Comparison of ENCODE assay signal across 23 cellular contexts in the genomic region with DNA sequence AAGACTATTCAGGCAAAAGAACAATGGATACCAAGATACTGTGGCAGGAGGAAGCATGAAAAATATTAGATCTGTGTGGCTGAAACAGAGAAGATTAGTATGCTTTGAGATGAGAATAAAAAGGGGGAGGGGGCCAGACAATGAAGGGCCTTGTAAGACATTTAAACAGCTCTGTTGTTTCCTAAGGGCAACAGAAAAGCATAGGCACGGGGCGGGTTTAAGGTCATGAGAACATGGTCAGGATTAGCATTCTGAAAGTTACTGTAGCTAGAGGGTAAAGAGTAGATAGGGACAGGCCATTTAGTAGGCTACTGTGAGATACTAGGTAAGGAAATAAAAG. TPM values are rescaled to one million over a fixed set of nuclear protein-coding genes. Genes with fewer than 3 reads are reported as not detected.
DNase-seq lines count a peak whose midpoint lies in the region; ATAC-seq and TF ChIP-seq lines count a peak whose summit lies in the region.
"Had no signal": no experiment of that assay in that cellular context is flagged by ENCODE, and none has a peak within 500 bp of the region (broad histone marks: within the 10 kb centered on the region; RNA-seq: fewer than 3 reads in every experiment).

No MANE protein-coding gene starts in this region.

- H3K27me3 Mint-ChIP-seq in activated T-helper 1 cell treated with anti-CD3 and anti-CD28 coated beads, Interleukin-12 subunit alpha, Interleukin-12 subunit beta, Interleukin-2, Interleukin-4 antibody, amounts not matched to agents 30 ng/mL and 10 ng/mL and 1 ng/mL, durations not matched to agents 14 hours and 24 hours and 36 hours (ENCODE audit: insufficient read depth) = no peaks in the 10 kb centered on the region
- H3K27me3 Mint-ChIP-seq: stimulated activated naive B cell treated with anti-CD40 and anti-IgM and Interleukin-4, amounts not matched to agents 10 μg/mL and 1 μg/mL and 100 μg/mL, for 72 hours had no signal

- H3K4me1 Mint-ChIP-seq in activated T-helper 1 cell treated with anti-CD3 and anti-CD28 coated beads, Interleukin-12 subunit alpha, Interleukin-12 subunit beta, Interleukin-2, Interleukin-4 antibody, amounts not matched to agents 30 ng/mL and 10 ng/mL and 1 ng/mL, durations not matched to agents 14 hours and 24 hours and 36 hours (ENCODE audit: low read depth) = peaks cover 6% of the 10 kb centered on the region
- H3K4me1 Mint-ChIP-seq: stimulated activated naive B cell treated with anti-CD40 and anti-IgM and Interleukin-4, amounts not matched to agents 10 μg/mL and 1 μg/mL and 100 μg/mL, for 72 hours had no signal

- H3K27ac Mint-ChIP-seq in activated T-helper 1 cell treated with anti-CD3 and anti-CD28 coated beads, Interleukin-12 subunit alpha, Interleukin-12 subunit beta, Interleukin-2, Interleukin-4 antibody, amounts not matched to agents 30 ng/mL and 10 ng/mL and 1 ng/mL, durations not matched to agents 14 hours and 24 hours and 36 hours = no peak overlapping the region
- H3K27ac Mint-ChIP-seq: stimulated activated naive B cell treated with anti-CD40 and anti-IgM and Interleukin-4, amounts not matched to agents 10 μg/mL and 1 μg/mL and 100 μg/mL, for 72 hours; T-helper 1 cell treated with Interleukin-12 subunit alpha and Interleukin-12 subunit beta and Interleukin-4 antibody, amounts not matched to agents 30 μg/mL and 1 μg/mL, for 36 hours had no signal

- ATAC-seq in SK-N-SH treated with all-trans-retinoic acid at 6 μM for 48 hours (peak; percentile 28; the same call in 2 of the 3 replicates), GM21717 (IDR thresholded peaks at IDR 0.05; ENCODE audit: unreplicated experiment) (no peak)
- ATAC-seq: left ventricle myocardium superior; stimulated activated naive B cell treated with anti-CD40 and anti-IgM and Interleukin-4, amounts not matched to agents 10 μg/mL and 1 μg/mL and 100 μg/mL, for 72 hours had no signal

- H3K9me2 ChIP-seq in SK-N-SH = no peaks in the 10 kb centered on the region

- H3K27ac ChIP-seq in SK-N-SH (ENCODE audit: low read depth in 2 of 2, low read length in 1 of 2) (no peak overlapping the region), cingulate gyrus (ENCODE audit: low read depth, low read length) (peak overlapping the region; percentile 60)
- H3K27ac ChIP-seq: 22Rv1, cardiac muscle cell, tibial artery had no signal

- H3K36me3 Mint-ChIP-seq in activated T-helper 1 cell treated with anti-CD3 and anti-CD28 coated beads, Interleukin-12 subunit alpha, Interleukin-12 subunit beta, Interleukin-2, Interleukin-4 antibody, amounts not matched to agents 30 ng/mL and 10 ng/mL and 1 ng/mL, durations not matched to agents 14 hours and 24 hours and 36 hours (ENCODE audit: low read depth) = peaks cover 37% of the 10 kb centered on the region

- 88% methylated on average over 2 of the region's 2 CpGs for WGBS in SK-N-SH (ENCODE audit: low lambda C conversion rate)

- POLR2A ChIA-PET in SK-N-SH (lab: Yijun Ruan, JAX) = no interaction called here

- no peak overlapping the region for H3K9ac ChIP-seq in SK-N-SH

- no peaks in the 10 kb centered on the region for H4K20me1 ChIP-seq in SK-N-SH (ENCODE audit: insufficient read depth)

- H3K79me2 ChIP-seq in SK-N-SH (ENCODE audit: insufficient read depth) = no peaks in the 10 kb centered on the region

- no peaks in the 10 kb centered on the region for H3K9me3 ChIP-seq in SK-N-SH
- H3K9me3 ChIP-seq: tibial artery had no signal

- H3K27me3 ChIP-seq in SK-N-SH (ENCODE audit: insufficient read depth) = no peaks in the 10 kb centered on the region
- H3K27me3 ChIP-seq: cardiac muscle cell, tibial artery had no signal

- no peak overlapping the region for H3K4me2 ChIP-seq in SK-N-SH

- no peaks in the 10 kb centered on the region; a peak in 1 of 4 replicates for H3K4me1 ChIP-seq in SK-N-SH (ENCODE audit: control insufficient read depth in 1 of 2, insufficient read depth in 2 of 2, low read depth in 1 of 2, low read length in 1 of 2)
- H3K4me1 ChIP-seq: tibial artery had no signal

- no peak for TF ChIP-seq EP300 in SK-N-SH (IDR thresholded peaks at IDR 0.05; ENCODE audit: borderline replicate concordance in 1 of 2, low read depth in 1 of 2, low read length in 1 of 2)

- CTCF ChIA-PET in SK-N-SH (lab: Yijun Ruan, JAX) = interaction anchor here (1.4 to 1.9 kb wide), 5 partner anchors 9 to 94 kb away, joined by 3 to 8 read pairs (median 4); partner anchors contain the start of genes ITPR2 and TM7SF3

- DNase-seq in SK-N-SH (no peak), midbrain (lab: John Stamatoyannopoulos, UW) (peak; percentile 61), superior temporal gyrus (ENCODE audit: extremely low spot score) (peak; percentile 66), NCI-H2196 (lab: John Stamatoyannopoulos, UW; ENCODE audit: unreplicated experiment) (no peak)
- no peak for DNase-seq in activated T-helper 1 cell treated with anti-CD3 and anti-CD28 coated beads, Interleukin-12 subunit alpha, Interleukin-12 subunit beta, Interleukin-2, Interleukin-4 antibody, amounts not matched to agents 30 ng/mL and 10 ng/mL and 1 ng/mL, durations not matched to agents 14 hours and 24 hours and 36 hours (ENCODE audit: low spot score)
- DNase-seq: activated CD4-positive, alpha-beta T cell treated with anti-CD3 and anti-CD28 coated beads, Interleukin-2, amount 50 U/mL, for 1 hour; activated CD8-positive, alpha-beta memory T cell treated with anti-CD3 and anti-CD28 coated beads, Interleukin-2, amount 50 U/mL, for 4 hours; activated effector memory CD4-positive, alpha-beta T cell treated with anti-CD3 and anti-CD28 coated beads, Interleukin-2, amount 50 U/mL, for 16 hours; DMS79; KG1; left ventricle myocardium superior; NCI-H82; OCI-M1; SHP77; small intestine; stimulated activated naive B cell treated with anti-CD40 and anti-IgM and Interleukin-4, amounts not matched to agents 10 μg/mL and 1 μg/mL and 100 μg/mL, for 72 hours; tibial artery had no signal

- no peak for TF ChIP-seq RAD21 in SK-N-SH (IDR thresholded peaks at IDR 0.05; ENCODE audit: low read length)

- intact Hi-C loops in activated T-helper 1 cell treated with anti-CD3 and anti-CD28 coated beads, Interleukin-12 subunit alpha, Interleukin-12 subunit beta, Interleukin-2, Interleukin-4 antibody, amounts not matched to agents 30 ng/mL and 10 ng/mL and 1 ng/mL, durations not matched to agents 14 hours and 24 hours and 36 hours (cut with micrococcal nuclease) = no loop called here

- no peak overlapping the region for H2AFZ ChIP-seq in SK-N-SH (ENCODE audit: low read depth)

- no peak for TF ChIP-seq CTCF in SK-N-SH (IDR thresholded peaks at IDR 0.05)

- H3K36me3 ChIP-seq in SK-N-SH (replicated peaks in 1 of 2; ENCODE audit: control insufficient read depth in 1 of 2, insufficient read depth in 2 of 2, low read length in 1 of 2) = peaks cover 57 to 75% of the 10 kb centered on the region in 2 experiments

- no peak overlapping the region for H3K4me3 ChIP-seq in SK-N-SH (ENCODE audit: low read depth in 2 of 2, low read length in 1 of 2)
- H3K4me3 ChIP-seq: cardiac muscle cell, tibial artery had no signal

- H3K4me3 Mint-ChIP-seq in activated T-helper 1 cell treated with anti-CD3 and anti-CD28 coated beads, Interleukin-12 subunit alpha, Interleukin-12 subunit beta, Interleukin-2, Interleukin-4 antibody, amounts not matched to agents 30 ng/mL and 10 ng/mL and 1 ng/mL, durations not matched to agents 14 hours and 24 hours and 36 hours = no peak overlapping the region
- H3K4me3 Mint-ChIP-seq: stimulated activated naive B cell treated with anti-CD40 and anti-IgM and Interleukin-4, amounts not matched to agents 10 μg/mL and 1 μg/mL and 100 μg/mL, for 72 hours; T-helper 1 cell treated with Interleukin-12 subunit alpha and Interleukin-12 subunit beta and Interleukin-4 antibody, amounts not matched to agents 30 μg/mL and 1 μg/mL, for 36 hours had no signal

- H3K9me3 Mint-ChIP-seq in activated T-helper 1 cell treated with anti-CD3 and anti-CD28 coated beads, Interleukin-12 subunit alpha, Interleukin-12 subunit beta, Interleukin-2, Interleukin-4 antibody, amounts not matched to agents 30 ng/mL and 10 ng/mL and 1 ng/mL, durations not matched to agents 14 hours and 24 hours and 36 hours = no peaks in the 10 kb centered on the region
- H3K9me3 Mint-ChIP-seq: stimulated activated naive B cell treated with anti-CD40 and anti-IgM and Interleukin-4, amounts not matched to agents 10 μg/mL and 1 μg/mL and 100 μg/mL, for 72 hours; T-helper 1 cell treated with Interleukin-12 subunit alpha and Interleukin-12 subunit beta and Interleukin-4 antibody, amounts not matched to agents 30 μg/mL and 1 μg/mL, for 36 hours had no signal

- no peaks in the 10 kb centered on the region for H3F3A ChIP-seq in SK-N-SH (replicated peaks; ENCODE audit: insufficient read depth)

TF ChIP-seq in SK-N-SH, 30 proteins besides CTCF, POLR2A, EP300 and RAD21 (continues in another document):
- TF ChIP-seq RCOR1 (IDR thresholded peaks at IDR 0.05; ENCODE audit: low read length) = no peak
- TF ChIP-seq, protein P1, sequence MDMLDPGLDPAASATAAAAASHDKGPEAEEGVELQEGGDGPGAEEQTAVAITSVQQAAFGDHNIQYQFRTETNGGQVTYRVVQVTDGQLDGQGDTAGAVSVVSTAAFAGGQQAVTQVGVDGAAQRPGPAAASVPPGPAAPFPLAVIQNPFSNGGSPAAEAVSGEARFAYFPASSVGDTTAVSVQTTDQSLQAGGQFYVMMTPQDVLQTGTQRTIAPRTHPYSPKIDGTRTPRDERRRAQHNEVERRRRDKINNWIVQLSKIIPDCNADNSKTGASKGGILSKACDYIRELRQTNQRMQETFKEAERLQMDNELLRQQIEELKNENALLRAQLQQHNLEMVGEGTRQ (IDR thresholded peaks at IDR 0.05; ENCODE audit: borderline replicate concordance, low read depth, low read length) = no peak
- TF ChIP-seq MEF2A (IDR thresholded peaks at IDR 0.05; ENCODE audit: borderline replicate concordance, low read depth) = no peak
- no peak for TF ChIP-seq SIN3A (IDR thresholded peaks at IDR 0.05; ENCODE audit: borderline replicate concordance, low read depth, low read length)
- no peak for TF ChIP-seq RFX5 (IDR thresholded peaks at IDR 0.05; ENCODE audit: low read length)

RNA-seq across cellular contexts. Expression of gene INTS13, which starts 18.6 kb away (rescaled TPM):
- polyA plus RNA-seq in SK-N-SH (2012; rRNA removed) = 7.2 and 9.7 TPM in 2 replicates
- polyA plus RNA-seq in SK-N-SH (2012; cell fraction: cytosol; rRNA removed) = 10.2 and 13.1 TPM in 2 replicates
- polyA plus RNA-seq in SK-N-SH (2012; cell fraction: nucleus; rRNA removed) = 5.1 and 10.0 TPM in 2 replicates
- 43.8 and 52.2 TPM in 2 replicates for total RNA-seq in activated T-helper 1 cell treated with anti-CD3 and anti-CD28 coated beads, Interleukin-12 subunit alpha, Interleukin-12 subunit beta, Interleukin-2, Interleukin-4 antibody, amounts not matched to agents 30 ng/mL and 10 ng/mL and 1 ng/mL, durations not matched to agents 14 hours and 24 hours and 36 hours

RNA-seq across cellular contexts. Expression of gene FGFR1OP2, which starts 19.1 kb away (rescaled TPM):
- polyA plus RNA-seq in SK-N-SH (2012; rRNA removed) = 20.6 and 21.7 TPM in 2 replicates
- 23.5 and 31.0 TPM in 2 replicates for polyA plus RNA-seq in SK-N-SH (2012; cell fraction: cytosol; rRNA removed)
- 8.1 and 12.9 TPM in 2 replicates for polyA plus RNA-seq in SK-N-SH (2012; cell fraction: nucleus; rRNA removed)
- 48.3 and 49.9 TPM in 2 replicates for total RNA-seq in activated T-helper 1 cell treated with anti-CD3 and anti-CD28 coated beads, Interleukin-12 subunit alpha, Interleukin-12 subunit beta, Interleukin-2, Interleukin-4 antibody, amounts not matched to agents 30 ng/mL and 10 ng/mL and 1 ng/mL, durations not matched to agents 14 hours and 24 hours and 36 hours

Comparison
In these comparisons a context has a peak if more than half of its experiments do, and no peak if none do; other contexts are left out.
1. DNase-seq: peak in midbrain (single experiment) and superior temporal gyrus (single experiment); none in SK-N-SH (single experiment), activated T-helper 1 cell treated with anti-CD3 and anti-CD28 coated beads, Interleukin-12 subunit alpha, Interleukin-12 subunit beta, Interleukin-2, Interleukin-4 antibody, amounts not matched to agents 30 ng/mL and 10 ng/mL and 1 ng/mL, durations not matched to agents 14 hours and 24 hours and 36 hours (single experiment) and NCI-H2196 (single experiment).